Comparison of ENCODE assay signal across 1 cellular context in the genomic region with DNA sequence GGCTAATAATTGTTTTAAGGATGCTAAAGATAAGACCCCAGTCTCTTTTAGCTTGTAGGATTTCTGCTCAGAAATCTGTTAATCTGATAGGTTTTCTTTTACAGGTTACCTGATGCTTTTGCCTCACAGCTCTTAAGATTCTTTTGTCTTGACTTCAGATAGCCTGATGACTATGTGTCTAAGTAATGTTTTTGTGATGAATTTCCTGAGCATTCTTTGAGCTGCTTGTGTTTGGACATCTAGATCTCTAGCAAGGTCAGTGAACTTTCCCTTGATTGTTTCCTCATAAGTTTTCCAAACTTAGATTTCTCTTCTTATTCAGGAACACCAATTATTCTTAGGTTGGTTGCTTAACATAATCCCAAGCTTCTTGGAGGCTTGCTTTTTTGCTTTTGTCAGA.
TF ChIP-seq lines count a peak whose summit lies in the region.

No MANE protein-coding gene starts in this region.

TF ChIP-seq in K562, 482 proteins besides CTCF, POLR2A, EP300 and RAD21:
- TF ChIP-seq, protein P1, sequence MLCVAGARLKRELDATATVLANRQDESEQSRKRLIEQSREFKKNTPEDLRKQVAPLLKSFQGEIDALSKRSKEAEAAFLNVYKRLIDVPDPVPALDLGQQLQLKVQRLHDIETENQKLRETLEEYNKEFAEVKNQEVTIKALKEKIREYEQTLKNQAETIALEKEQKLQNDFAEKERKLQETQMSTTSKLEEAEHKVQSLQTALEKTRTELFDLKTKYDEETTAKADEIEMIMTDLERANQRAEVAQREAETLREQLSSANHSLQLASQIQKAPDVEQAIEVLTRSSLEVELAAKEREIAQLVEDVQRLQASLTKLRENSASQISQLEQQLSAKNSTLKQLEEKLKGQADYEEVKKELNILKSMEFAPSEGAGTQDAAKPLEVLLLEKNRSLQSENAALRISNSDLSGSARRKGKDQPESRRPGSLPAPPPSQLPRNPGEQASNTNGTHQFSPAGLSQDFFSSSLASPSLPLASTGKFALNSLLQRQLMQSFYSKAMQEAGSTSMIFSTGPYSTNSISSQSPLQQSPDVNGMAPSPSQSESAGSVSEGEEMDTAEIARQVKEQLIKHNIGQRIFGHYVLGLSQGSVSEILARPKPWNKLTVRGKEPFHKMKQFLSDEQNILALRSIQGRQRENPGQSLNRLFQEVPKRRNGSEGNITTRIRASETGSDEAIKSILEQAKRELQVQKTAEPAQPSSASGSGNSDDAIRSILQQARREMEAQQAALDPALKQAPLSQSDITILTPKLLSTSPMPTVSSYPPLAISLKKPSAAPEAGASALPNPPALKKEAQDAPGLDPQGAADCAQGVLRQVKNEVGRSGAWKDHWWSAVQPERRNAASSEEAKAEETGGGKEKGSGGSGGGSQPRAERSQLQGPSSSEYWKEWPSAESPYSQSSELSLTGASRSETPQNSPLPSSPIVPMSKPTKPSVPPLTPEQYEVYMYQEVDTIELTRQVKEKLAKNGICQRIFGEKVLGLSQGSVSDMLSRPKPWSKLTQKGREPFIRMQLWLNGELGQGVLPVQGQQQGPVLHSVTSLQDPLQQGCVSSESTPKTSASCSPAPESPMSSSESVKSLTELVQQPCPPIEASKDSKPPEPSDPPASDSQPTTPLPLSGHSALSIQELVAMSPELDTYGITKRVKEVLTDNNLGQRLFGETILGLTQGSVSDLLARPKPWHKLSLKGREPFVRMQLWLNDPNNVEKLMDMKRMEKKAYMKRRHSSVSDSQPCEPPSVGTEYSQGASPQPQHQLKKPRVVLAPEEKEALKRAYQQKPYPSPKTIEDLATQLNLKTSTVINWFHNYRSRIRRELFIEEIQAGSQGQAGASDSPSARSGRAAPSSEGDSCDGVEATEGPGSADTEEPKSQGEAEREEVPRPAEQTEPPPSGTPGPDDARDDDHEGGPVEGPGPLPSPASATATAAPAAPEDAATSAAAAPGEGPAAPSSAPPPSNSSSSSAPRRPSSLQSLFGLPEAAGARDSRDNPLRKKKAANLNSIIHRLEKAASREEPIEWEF (CRISPR knock-in tag; IDR thresholded peaks at IDR 0.05) = no peak
- no peak for TF ChIP-seq CHCHD3 (CRISPR knock-in tag; IDR thresholded peaks at IDR 0.05)
- no peak for TF ChIP-seq TGIF2 (CRISPR knock-in tag; IDR thresholded peaks at IDR 0.05)
- TF ChIP-seq SMAD1 (IDR thresholded peaks at IDR 0.05; ENCODE audit: low read depth, low read length, partially characterized antibody) = no peak
- TF ChIP-seq MEF2A (IDR thresholded peaks at IDR 0.05; ENCODE audit: control insufficient read depth, low read depth, low read length) = no peak
- TF ChIP-seq, protein P2, sequence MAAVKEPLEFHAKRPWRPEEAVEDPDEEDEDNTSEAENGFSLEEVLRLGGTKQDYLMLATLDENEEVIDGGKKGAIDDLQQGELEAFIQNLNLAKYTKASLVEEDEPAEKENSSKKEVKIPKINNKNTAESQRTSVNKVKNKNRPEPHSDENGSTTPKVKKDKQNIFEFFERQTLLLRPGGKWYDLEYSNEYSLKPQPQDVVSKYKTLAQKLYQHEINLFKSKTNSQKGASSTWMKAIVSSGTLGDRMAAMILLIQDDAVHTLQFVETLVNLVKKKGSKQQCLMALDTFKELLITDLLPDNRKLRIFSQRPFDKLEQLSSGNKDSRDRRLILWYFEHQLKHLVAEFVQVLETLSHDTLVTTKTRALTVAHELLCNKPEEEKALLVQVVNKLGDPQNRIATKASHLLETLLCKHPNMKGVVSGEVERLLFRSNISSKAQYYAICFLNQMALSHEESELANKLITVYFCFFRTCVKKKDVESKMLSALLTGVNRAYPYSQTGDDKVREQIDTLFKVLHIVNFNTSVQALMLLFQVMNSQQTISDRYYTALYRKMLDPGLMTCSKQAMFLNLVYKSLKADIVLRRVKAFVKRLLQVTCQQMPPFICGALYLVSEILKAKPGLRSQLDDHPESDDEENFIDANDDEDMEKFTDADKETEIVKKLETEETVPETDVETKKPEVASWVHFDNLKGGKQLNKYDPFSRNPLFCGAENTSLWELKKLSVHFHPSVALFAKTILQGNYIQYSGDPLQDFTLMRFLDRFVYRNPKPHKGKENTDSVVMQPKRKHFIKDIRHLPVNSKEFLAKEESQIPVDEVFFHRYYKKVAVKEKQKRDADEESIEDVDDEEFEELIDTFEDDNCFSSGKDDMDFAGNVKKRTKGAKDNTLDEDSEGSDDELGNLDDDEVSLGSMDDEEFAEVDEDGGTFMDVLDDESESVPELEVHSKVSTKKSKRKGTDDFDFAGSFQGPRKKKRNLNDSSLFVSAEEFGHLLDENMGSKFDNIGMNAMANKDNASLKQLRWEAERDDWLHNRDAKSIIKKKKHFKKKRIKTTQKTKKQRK (IDR thresholded peaks at IDR 0.05; ENCODE audit: borderline replicate concordance, low read depth, low read length) = no peak
- TF ChIP-seq JUN (IDR thresholded peaks at IDR 0.05; ENCODE audit: borderline replicate concordance, low read depth, low read length) = no peak
- TF ChIP-seq JUN (CRISPR knock-in tag; IDR thresholded peaks at IDR 0.05; ENCODE audit: borderline replicate concordance) = no peak
- TF ChIP-seq, protein P3, sequence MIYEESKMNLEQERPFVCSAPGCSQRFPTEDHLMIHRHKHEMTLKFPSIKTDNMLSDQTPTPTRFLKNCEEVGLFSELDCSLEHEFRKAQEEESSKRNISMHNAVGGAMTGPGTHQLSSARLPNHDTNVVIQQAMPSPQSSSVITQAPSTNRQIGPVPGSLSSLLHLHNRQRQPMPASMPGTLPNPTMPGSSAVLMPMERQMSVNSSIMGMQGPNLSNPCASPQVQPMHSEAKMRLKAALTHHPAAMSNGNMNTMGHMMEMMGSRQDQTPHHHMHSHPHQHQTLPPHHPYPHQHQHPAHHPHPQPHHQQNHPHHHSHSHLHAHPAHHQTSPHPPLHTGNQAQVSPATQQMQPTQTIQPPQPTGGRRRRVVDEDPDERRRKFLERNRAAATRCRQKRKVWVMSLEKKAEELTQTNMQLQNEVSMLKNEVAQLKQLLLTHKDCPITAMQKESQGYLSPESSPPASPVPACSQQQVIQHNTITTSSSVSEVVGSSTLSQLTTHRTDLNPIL (CRISPR knock-in tag; IDR thresholded peaks at IDR 0.05) = no peak
- TF ChIP-seq FOSL1 (tag; conservative IDR thresholded peaks at IDR 0.05) = no peak
